38 cellular contexts compared by ENCODE assay signal in the genomic region with DNA sequence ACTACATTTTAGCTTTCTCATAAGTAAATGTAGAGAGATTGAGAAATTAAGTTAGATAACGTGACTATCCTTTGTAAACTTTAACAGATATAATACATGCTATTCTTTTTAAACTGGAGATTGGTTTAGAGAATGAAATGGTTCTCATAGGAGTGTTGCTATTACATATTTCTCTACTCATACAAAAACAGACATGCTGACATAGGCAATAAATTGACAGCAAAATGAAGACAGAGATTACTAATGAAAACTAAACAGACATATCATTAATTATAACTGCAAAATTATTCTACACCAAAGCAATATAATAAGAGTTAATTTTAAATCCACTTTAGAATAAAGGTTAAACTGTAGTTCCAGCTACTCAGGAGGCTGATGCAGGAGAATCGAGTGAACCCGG.
"Had no signal": no experiment of that assay in that cellular context is flagged by ENCODE, and none has a peak within 500 bp of the region (broad histone marks: within the 10 kb centered on the region; RNA-seq: fewer than 3 reads in every experiment).

No MANE protein-coding gene starts in this region.

- H3K4me1 ChIP-seq: ascending aorta had no signal

- ATAC-seq: activated CD8-positive, alpha-beta T cell treated with anti-CD3 and anti-CD28 coated beads for 36 hours; activated naive CD8-positive, alpha-beta T cell treated with anti-CD3 and anti-CD28 coated beads, Interleukin-2, amount 50 U/mL, for 24 hours; activated T-cell treated with anti-CD3 and anti-CD28 coated beads, Interleukin-2, amount 50 U/mL, for 4 hours; activated T-cell treated with anti-CD3 and anti-CD28 coated beads, Interleukin-2, amount 50 U/mL, for 72 hours; activated T-helper 17 cell treated with anti-CD3 and anti-CD28 coated beads, Interleukin-2, amount 50 U/mL, for 72 hours had no signal

- FAIRE-seq: bronchial epithelial cell, TTC549 had no signal

- H3K27me3 ChIP-seq: ascending aorta, cardiac muscle cell had no signal

- H3K4me3 Mint-ChIP-seq: activated B cell treated with CpG ODN at 0.5 μM for 24 hours; activated CD4-positive, alpha-beta memory T cell treated with anti-CD3 and anti-CD28 coated beads for 36 hours; activated CD4-positive, alpha-beta T cell treated with anti-CD3 and anti-CD28 coated beads, Interleukin-2, amount 10 ng/mL, durations not matched to agents 24 days and 14 days; activated CD8-positive, alpha-beta T cell treated with anti-CD3 and anti-CD28 coated beads for 36 hours; activated naive CD4-positive, alpha-beta T cell treated with anti-CD3 and anti-CD28 coated beads, Interleukin-2, amount 10 ng/mL, durations not matched to agents 7 days and 5 days; activated naive CD4-positive, alpha-beta T cell treated with anti-CD3 and anti-CD28 coated beads, Interleukin-2, amount 50 U/mL, for 24 hours; activated naive CD8-positive, alpha-beta T cell; activated naive CD8-positive, alpha-beta T cell treated with anti-CD3 and anti-CD28 coated beads, Interleukin-2, amount 10 ng/mL, durations not matched to agents 7 days and 5 days; activated naive CD8-positive, alpha-beta T cell treated with anti-CD3 and anti-CD28 coated beads, Interleukin-2, amount 50 U/mL, for 24 hours; activated T-cell treated with anti-CD3 and anti-CD28 coated beads, Interleukin-2, amount 50 U/mL, for 4 hours; activated T-cell treated with anti-CD3 and anti-CD28 coated beads, Interleukin-2, amount 50 U/mL, for 72 hours; activated T-helper 1 cell treated with anti-CD3 and anti-CD28 coated beads, Interleukin-12 subunit alpha, Interleukin-12 subunit beta, Interleukin-2, Interleukin-4 antibody, amounts not matched to agents 30 ng/mL and 10 ng/mL and 1 ng/mL, durations not matched to agents 14 hours and 24 hours and 36 hours; activated T-helper 17 cell treated with anti-CD3 and anti-CD28 coated beads, Interleukin-2, amount 50 U/mL, for 72 hours; brain; central memory CD8-positive, alpha-beta T cell; T-helper 1 cell treated with Interleukin-12 subunit alpha and Interleukin-12 subunit beta and Interleukin-4 antibody, amounts not matched to agents 30 μg/mL and 1 μg/mL, for 36 hours; T-helper 2 cell treated with Interferon-gamma antibody and Interleukin-4, amounts not matched to agents 5 μg/mL and 100 μg/mL, for 36 hours had no signal

- H3K4me3 ChIP-seq: ascending aorta, cardiac muscle cell had no signal

- H3K9me3 Mint-ChIP-seq: activated CD4-positive, alpha-beta T cell treated with anti-CD3 and anti-CD28 coated beads, Interleukin-2, amount 10 ng/mL, durations not matched to agents 24 days and 14 days; activated T-helper 1 cell treated with anti-CD3 and anti-CD28 coated beads, Interleukin-12 subunit alpha, Interleukin-12 subunit beta, Interleukin-2, Interleukin-4 antibody, amounts not matched to agents 30 ng/mL and 10 ng/mL and 1 ng/mL, durations not matched to agents 14 hours and 24 hours and 36 hours; T-helper 1 cell treated with Interleukin-12 subunit alpha and Interleukin-12 subunit beta and Interleukin-4 antibody, amounts not matched to agents 30 μg/mL and 1 μg/mL, for 36 hours had no signal

- H3K27me3 Mint-ChIP-seq: activated B cell treated with CpG ODN at 0.5 μM for 24 hours; activated CD4-positive, alpha-beta memory T cell treated with anti-CD3 and anti-CD28 coated beads for 36 hours; activated CD4-positive, alpha-beta T cell treated with anti-CD3 and anti-CD28 coated beads, Interleukin-2, amount 10 ng/mL, durations not matched to agents 24 days and 14 days; activated CD8-positive, alpha-beta T cell treated with anti-CD3 and anti-CD28 coated beads for 36 hours; activated naive CD4-positive, alpha-beta T cell treated with anti-CD3 and anti-CD28 coated beads, Interleukin-2, amount 10 ng/mL, durations not matched to agents 7 days and 5 days; activated naive CD4-positive, alpha-beta T cell treated with anti-CD3 and anti-CD28 coated beads, Interleukin-2, amount 50 U/mL, for 24 hours; activated naive CD8-positive, alpha-beta T cell; activated naive CD8-positive, alpha-beta T cell treated with anti-CD3 and anti-CD28 coated beads, Interleukin-2, amount 10 ng/mL, durations not matched to agents 7 days and 5 days; activated naive CD8-positive, alpha-beta T cell treated with anti-CD3 and anti-CD28 coated beads, Interleukin-2, amount 50 U/mL, for 24 hours; activated T-helper 17 cell treated with anti-CD3 and anti-CD28 coated beads, Interleukin-2, amount 50 U/mL, for 72 hours; brain; central memory CD8-positive, alpha-beta T cell had no signal

- H3K4me1 Mint-ChIP-seq: activated B cell treated with CpG ODN at 0.5 μM for 24 hours; activated CD4-positive, alpha-beta T cell treated with anti-CD3 and anti-CD28 coated beads, Interleukin-2, amount 10 ng/mL, durations not matched to agents 24 days and 14 days; activated naive CD4-positive, alpha-beta T cell treated with anti-CD3 and anti-CD28 coated beads, Interleukin-2, amount 10 ng/mL, durations not matched to agents 7 days and 5 days; activated naive CD4-positive, alpha-beta T cell treated with anti-CD3 and anti-CD28 coated beads, Interleukin-2, amount 50 U/mL, for 24 hours; activated naive CD8-positive, alpha-beta T cell treated with anti-CD3 and anti-CD28 coated beads, Interleukin-2, amount 10 ng/mL, durations not matched to agents 7 days and 5 days; activated naive CD8-positive, alpha-beta T cell treated with anti-CD3 and anti-CD28 coated beads, Interleukin-2, amount 50 U/mL, for 24 hours; activated T-helper 17 cell treated with anti-CD3 and anti-CD28 coated beads, Interleukin-2, amount 50 U/mL, for 72 hours; brain; central memory CD8-positive, alpha-beta T cell had no signal

- H3K27ac ChIP-seq: ascending aorta, cardiac muscle cell, VCaP had no signal

- H3K36me3 ChIP-seq: ascending aorta, cardiac muscle cell had no signal

- DNase-seq: activated B cell treated with CpG ODN at 0.5 μM for 24 hours; activated CD4-positive, alpha-beta memory T cell treated with anti-CD3 and anti-CD28 coated beads for 36 hours; activated CD4-positive, alpha-beta T cell treated with anti-CD3 and anti-CD28 coated beads for 4 hours; activated CD4-positive, alpha-beta T cell treated with anti-CD3 and anti-CD28 coated beads, Interleukin-2, amount 10 ng/mL, durations not matched to agents 24 days and 14 days; activated CD4-positive, alpha-beta T cell treated with anti-CD3 and anti-CD28 coated beads, Interleukin-2, amount 50 U/mL, for 1 hour; activated CD4-positive, alpha-beta T cell treated with anti-CD3 and anti-CD28 coated beads, Interleukin-2, amount 50 U/mL, for 4 hours; activated CD4-positive, CD25-positive, alpha-beta regulatory T cell treated with anti-CD3 and anti-CD28 coated beads, Interleukin-2, amount 50 U/mL, for 72 hours; activated CD8-positive, alpha-beta memory T cell treated with anti-CD3 and anti-CD28 coated beads, Interleukin-2, amount 50 U/mL, for 4 hours; activated CD8-positive, alpha-beta T cell treated with anti-CD3 and anti-CD28 coated beads for 36 hours; activated effector memory CD4-positive, alpha-beta T cell treated with Interleukin-2 at 50 U/mL for 16 hours; activated gamma-delta T cell; activated naive CD4-positive, alpha-beta T cell treated with anti-CD3 and anti-CD28 coated beads, Interleukin-2, amount 10 ng/mL, durations not matched to agents 7 days and 5 days; activated naive CD4-positive, alpha-beta T cell treated with Interleukin-2 at 50 U/mL for 16 hours; activated naive CD8-positive, alpha-beta T cell treated with anti-CD3 and anti-CD28 coated beads, Interleukin-2, amount 10 ng/mL, durations not matched to agents 7 days and 5 days; activated naive CD8-positive, alpha-beta T cell treated with anti-CD3 and anti-CD28 coated beads, Interleukin-2, amount 50 U/mL, for 24 hours; activated T-cell treated with anti-CD3 and anti-CD28 coated beads for 4 hours; activated T-cell treated with anti-CD3 and anti-CD28 coated beads, Interleukin-2, amount 50 U/mL, for 1 hour; activated T-cell treated with anti-CD3 and anti-CD28 coated beads, Interleukin-2, amount 50 U/mL, for 4 hours; activated T-cell treated with anti-CD3 and anti-CD28 coated beads, Interleukin-2, amount 50 U/mL, for 72 hours; amygdala; anterior cingulate cortex; caudate nucleus; cerebellar nuclear complex; T-helper 2 cell; T-helper 9 cell had no signal

- H3K36me3 Mint-ChIP-seq: activated CD4-positive, alpha-beta memory T cell treated with anti-CD3 and anti-CD28 coated beads for 36 hours; activated naive CD4-positive, alpha-beta T cell treated with anti-CD3 and anti-CD28 coated beads, Interleukin-2, amount 10 ng/mL, durations not matched to agents 7 days and 5 days; activated naive CD4-positive, alpha-beta T cell treated with anti-CD3 and anti-CD28 coated beads, Interleukin-2, amount 50 U/mL, for 24 hours; activated naive CD8-positive, alpha-beta T cell; activated naive CD8-positive, alpha-beta T cell treated with anti-CD3 and anti-CD28 coated beads, Interleukin-2, amount 10 ng/mL, durations not matched to agents 7 days and 5 days; brain had no signal

- H3K9me3 ChIP-seq: ascending aorta had no signal

- H3K27ac Mint-ChIP-seq: activated B cell treated with CpG ODN at 0.5 μM for 24 hours; activated CD4-positive, alpha-beta memory T cell treated with anti-CD3 and anti-CD28 coated beads for 36 hours; activated CD4-positive, alpha-beta T cell treated with anti-CD3 and anti-CD28 coated beads, Interleukin-2, amount 10 ng/mL, durations not matched to agents 24 days and 14 days; activated CD8-positive, alpha-beta T cell treated with anti-CD3 and anti-CD28 coated beads for 36 hours; activated naive CD4-positive, alpha-beta T cell treated with anti-CD3 and anti-CD28 coated beads, Interleukin-2, amount 10 ng/mL, durations not matched to agents 7 days and 5 days; activated naive CD4-positive, alpha-beta T cell treated with anti-CD3 and anti-CD28 coated beads, Interleukin-2, amount 50 U/mL, for 24 hours; activated naive CD8-positive, alpha-beta T cell; activated naive CD8-positive, alpha-beta T cell treated with anti-CD3 and anti-CD28 coated beads, Interleukin-2, amount 10 ng/mL, durations not matched to agents 7 days and 5 days; activated naive CD8-positive, alpha-beta T cell treated with anti-CD3 and anti-CD28 coated beads, Interleukin-2, amount 50 U/mL, for 24 hours; activated T-cell treated with anti-CD3 and anti-CD28 coated beads, Interleukin-2, amount 50 U/mL, for 72 hours; activated T-helper 1 cell treated with anti-CD3 and anti-CD28 coated beads, Interleukin-12 subunit alpha, Interleukin-12 subunit beta, Interleukin-2, Interleukin-4 antibody, amounts not matched to agents 30 ng/mL and 10 ng/mL and 1 ng/mL, durations not matched to agents 14 hours and 24 hours and 36 hours; activated T-helper 17 cell treated with anti-CD3 and anti-CD28 coated beads, Interleukin-2, amount 50 U/mL, for 72 hours; brain; T-helper 1 cell treated with Interleukin-12 subunit alpha and Interleukin-12 subunit beta and Interleukin-4 antibody, amounts not matched to agents 30 μg/mL and 1 μg/mL, for 36 hours; T-helper 2 cell treated with Interferon-gamma antibody and Interleukin-4, amounts not matched to agents 5 μg/mL and 100 μg/mL, for 36 hours had no signal
